In genomic region chr22:40418366-40419201, GRCh38 we compare ENCODE assay signal across 9 cellular contexts. TPM values are rescaled to one million over a fixed set of nuclear protein-coding genes. Genes with fewer than 3 reads are reported as not detected.
DNase-seq lines count a peak whose midpoint lies in the region; ATAC-seq and TF ChIP-seq lines count a peak whose summit lies in the region.
"Had no signal": no experiment of that assay in that cellular context is flagged by ENCODE, and none has a peak within 500 bp of the region (broad histone marks: within the 10 kb centered on the region; RNA-seq: fewer than 3 reads in every experiment).

No MANE protein-coding gene starts in this region.

- no peaks in the 10 kb centered on the region for H3K27me3 Mint-ChIP-seq in activated naive CD8-positive, alpha-beta T cell treated with anti-CD3 and anti-CD28 coated beads, Interleukin-2, amount 10 ng/mL, durations not matched to agents 7 days and 5 days
- no peaks in the 10 kb centered on the region for H3K27me3 Mint-ChIP-seq in nephron progenitor cell (ENCODE audit: low read depth, poor library complexity)
- H3K27me3 Mint-ChIP-seq: activated CD4-positive, alpha-beta T cell treated with anti-CD3 and anti-CD28 coated beads for 36 hours had no signal

- no peak overlapping the region for H3K4me3 Mint-ChIP-seq in activated naive CD8-positive, alpha-beta T cell treated with anti-CD3 and anti-CD28 coated beads, Interleukin-2, amount 10 ng/mL, durations not matched to agents 7 days and 5 days
- H3K4me3 Mint-ChIP-seq in nephron progenitor cell, result no peak overlapping the region
- H3K4me3 Mint-ChIP-seq: activated CD4-positive, alpha-beta T cell treated with anti-CD3 and anti-CD28 coated beads for 36 hours had no signal

- peaks cover 37% of the 10 kb centered on the region for H3K36me3 Mint-ChIP-seq in activated naive CD8-positive, alpha-beta T cell treated with anti-CD3 and anti-CD28 coated beads, Interleukin-2, amount 10 ng/mL, durations not matched to agents 7 days and 5 days
- peaks cover 29% of the 10 kb centered on the region for H3K36me3 Mint-ChIP-seq in nephron progenitor cell (ENCODE audit: low read depth)

- peaks cover 28% of the 10 kb centered on the region for H3K4me1 Mint-ChIP-seq in activated naive CD8-positive, alpha-beta T cell treated with anti-CD3 and anti-CD28 coated beads, Interleukin-2, amount 10 ng/mL, durations not matched to agents 7 days and 5 days
- H3K4me1 Mint-ChIP-seq in nephron progenitor cell, result peaks cover 15% of the 10 kb centered on the region

- H3K9me3 Mint-ChIP-seq in activated naive CD8-positive, alpha-beta T cell treated with anti-CD3 and anti-CD28 coated beads, Interleukin-2, amount 10 ng/mL, durations not matched to agents 7 days and 5 days, result no peaks in the 10 kb centered on the region
- no peaks in the 10 kb centered on the region for H3K9me3 Mint-ChIP-seq in nephron progenitor cell

- DNase-seq in DMS 273 (lab: John Stamatoyannopoulos, UW; ENCODE audit: unreplicated experiment) (peak; percentile 91), NCI-H1694 treated with DMSO at 0.1 percent for 48 hours (lab: John Stamatoyannopoulos, UW) (peak; percentile 93), nephron progenitor cell (peak; percentile 32), NOMO-1 (lab: John Stamatoyannopoulos, UW; ENCODE audit: unreplicated experiment in 2 of 2) (no peak)
- no peak for DNase-seq in activated naive CD8-positive, alpha-beta T cell treated with anti-CD3 and anti-CD28 coated beads, Interleukin-2, amount 10 ng/mL, durations not matched to agents 7 days and 5 days
- no peak for DNase-seq in stimulated activated CD4-positive, alpha-beta T cell treated with anti-CD3 and anti-CD28 coated beads, Interleukin-4, amount 100 ng/mL, for 1 hour
- DNase-seq: activated CD4-positive, alpha-beta T cell treated with anti-CD3 and anti-CD28 coated beads for 36 hours had no signal

- peak overlapping the region; percentile 14 for H3K27ac Mint-ChIP-seq in activated naive CD8-positive, alpha-beta T cell treated with anti-CD3 and anti-CD28 coated beads, Interleukin-2, amount 10 ng/mL, durations not matched to agents 7 days and 5 days
- H3K27ac Mint-ChIP-seq in nephron progenitor cell, result no peak overlapping the region
- H3K27ac Mint-ChIP-seq: activated CD4-positive, alpha-beta T cell treated with anti-CD3 and anti-CD28 coated beads for 36 hours had no signal

- no peak for TF ChIP-seq CTCF in nephron progenitor cell (IDR thresholded peaks at IDR 0.05)

- peak; percentile 25 for ATAC-seq in activated naive CD8-positive, alpha-beta T cell treated with anti-CD3 and anti-CD28 coated beads, Interleukin-2, amount 10 ng/mL, durations not matched to agents 7 days and 5 days (ENCODE audit: low read depth)
- ATAC-seq in GM21526 (IDR thresholded peaks at IDR 0.05; ENCODE audit: low FRiP score, unreplicated experiment) (no peak), HG02938 (IDR thresholded peaks at IDR 0.05; ENCODE audit: unreplicated experiment) (no peak)
- ATAC-seq: activated CD4-positive, alpha-beta T cell treated with anti-CD3 and anti-CD28 coated beads for 36 hours had no signal

- POLR2A ChIA-PET in activated naive CD8-positive, alpha-beta T cell treated with anti-CD3 and anti-CD28 coated beads, Interleukin-2, amount 10 ng/mL, durations not matched to agents 7 days and 5 days (lab: Charles Lee), result interaction anchor here (0.6 to 1.3 kb wide), 4 partner anchors 9 to 493 kb away, joined by 3 to 7 read pairs (median 4); no protein-coding TSS in a partner anchor

RNA-seq across cellular contexts. Expression of gene SGSM3, which starts 48.2 kb away (rescaled TPM):
- 100 to 1,000 TPM; 101 to 115 TPM for total RNA-seq in activated naive CD8-positive, alpha-beta T cell treated with anti-CD3 and anti-CD28 coated beads, Interleukin-2, amount 10 ng/mL, durations not matched to agents 7 days and 5 days

Comparison
In these comparisons a context has a peak if more than half of its experiments do, and no peak if none do; other contexts are left out.
1. DNase-seq: peak in DMS 273 (single experiment), NCI-H1694 treated with DMSO at 0.1 percent for 48 hours (single experiment) and nephron progenitor cell (single experiment); none in activated naive CD8-positive, alpha-beta T cell treated with anti-CD3 and anti-CD28 coated beads, Interleukin-2, amount 10 ng/mL, durations not matched to agents 7 days and 5 days (single experiment), NOMO-1 (0 of 2) and stimulated activated CD4-positive, alpha-beta T cell treated with anti-CD3 and anti-CD28 coated beads, Interleukin-4, amount 100 ng/mL, for 1 hour (single experiment).